Comparison of ENCODE assay signal across 9 cellular contexts in the genomic region with DNA sequence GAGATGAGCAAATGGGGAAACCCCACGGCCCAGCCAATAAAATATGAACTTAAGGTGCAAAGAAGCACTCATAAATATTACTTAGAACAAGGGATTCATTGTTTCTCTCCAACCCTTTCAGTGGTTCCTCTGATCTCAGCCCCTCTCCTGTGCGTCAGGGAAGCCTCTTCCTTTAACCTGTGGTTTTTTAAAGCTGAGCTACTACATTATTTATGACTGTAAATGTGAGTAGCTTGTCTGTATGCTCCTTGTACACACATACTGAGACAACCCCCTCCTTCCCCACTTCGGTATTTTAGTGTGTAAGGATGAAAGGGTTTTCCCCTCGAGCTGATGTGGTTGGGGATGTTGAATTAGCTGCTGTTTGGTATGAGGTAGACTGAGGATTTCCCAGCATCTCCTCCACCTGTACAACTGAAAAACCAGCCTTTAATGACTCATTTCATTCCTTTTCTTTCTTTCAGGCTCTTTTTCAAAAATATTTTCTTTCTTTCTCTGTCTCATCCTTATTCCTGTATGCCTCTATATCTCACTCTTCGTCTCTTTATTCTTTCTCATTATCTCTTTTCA. TPM values are rescaled to one million over a fixed set of nuclear protein-coding genes. Genes with fewer than 3 reads are reported as not detected.
DNase-seq lines count a peak whose midpoint lies in the region; ATAC-seq and TF ChIP-seq lines count a peak whose summit lies in the region.
"Had no signal": no experiment of that assay in that cellular context is flagged by ENCODE, and none has a peak within 500 bp of the region (broad histone marks: within the 10 kb centered on the region; RNA-seq: fewer than 3 reads in every experiment).

No MANE protein-coding gene starts in this region.

- no peaks in the 10 kb centered on the region for H3F3A ChIP-seq in smooth muscle cell (ENCODE audit: low read depth)

- no peak overlapping the region for H3K4me3 Mint-ChIP-seq in naive thymus-derived CD8-positive, alpha-beta T cell

- H3K9ac ChIP-seq in smooth muscle cell (ENCODE audit: low read depth) = peak overlapping the region; percentile 52

- no peaks in the 10 kb centered on the region for H4K20me1 ChIP-seq in smooth muscle cell (ENCODE audit: low read depth)

- intact Hi-C loops in left ventricle myocardium inferior (cut with micrococcal nuclease) (no loop called here), left ventricle myocardium superior (cut with micrococcal nuclease) (no loop called here)

- H3K27me3 ChIP-seq in left ventricle myocardium inferior (ENCODE audit: low read depth) (no peaks in the 10 kb centered on the region), SJCRH30 (no peaks in the 10 kb centered on the region), smooth muscle cell (ENCODE audit: low read depth) (no peaks in the 10 kb centered on the region)

- no peak for DNase-seq in left ventricle myocardium inferior
- DNase-seq in left ventricle myocardium superior = no peak
- peak; percentile 81 to 93 for DNase-seq in SJCRH30
- DNase-seq in smooth muscle cell (lab: John Stamatoyannopoulos, UW; ENCODE audit: unreplicated experiment) = no peak
- no peak for DNase-seq in activated CD8-positive, alpha-beta memory T cell treated with anti-CD3 and anti-CD28 coated beads, Interleukin-2, amount 50 U/mL, for 4 hours
- DNase-seq in naive thymus-derived CD8-positive, alpha-beta T cell = no peak
- DNase-seq in RPMI8226 = no peak

- no peaks in the 10 kb centered on the region for H3K9me3 ChIP-seq in left ventricle myocardium inferior (replicated peaks)
- H3K9me3 ChIP-seq in SJCRH30 (replicated peaks) = no peaks in the 10 kb centered on the region
- no peaks in the 10 kb centered on the region for H3K9me3 ChIP-seq in smooth muscle cell (replicated peaks; ENCODE audit: low read depth)

- TF ChIP-seq CTCF in left ventricle myocardium inferior (IDR thresholded peaks at IDR 0.05; ENCODE audit: borderline replicate concordance) (no peak), smooth muscle cell (IDR thresholded peaks at IDR 0.05; ENCODE audit: borderline replicate concordance, insufficient read depth, poor library complexity, severe bottlenecking) (no peak)

- peak overlapping the region; percentile 66 for H2AFZ ChIP-seq in smooth muscle cell (ENCODE audit: low read depth)

- H3K27ac Mint-ChIP-seq in naive thymus-derived CD8-positive, alpha-beta T cell = no peak overlapping the region

- peak overlapping the region; percentile 13 for H3K4me2 ChIP-seq in smooth muscle cell

- H3K4me3 ChIP-seq in left ventricle myocardium inferior (peak overlapping the region; percentile 51), SJCRH30 (peak overlapping the region; percentile 66), smooth muscle cell (peak overlapping the region; percentile 55)

- 33% methylated on average over 5 of the region's 5 CpGs for WGBS in smooth muscle cell (ENCODE audit: low lambda C conversion rate)

- no peaks in the 10 kb centered on the region for H3K36me3 Mint-ChIP-seq in naive thymus-derived CD8-positive, alpha-beta T cell

- H3K36me3 ChIP-seq in left ventricle myocardium inferior (no peaks in the 10 kb centered on the region), SJCRH30 (peaks cover 41% of the 10 kb centered on the region), smooth muscle cell (ENCODE audit: low read depth) (no peaks in the 10 kb centered on the region)

- no peak for ATAC-seq in left ventricle myocardium superior
- peak; percentile 98 for ATAC-seq in HG03039 (IDR thresholded peaks at IDR 0.05; ENCODE audit: unreplicated experiment)
- no peak for ATAC-seq in naive thymus-derived CD8-positive, alpha-beta T cell

- POLR2A ChIA-PET in naive thymus-derived CD8-positive, alpha-beta T cell (lab: Charles Lee) = no interaction called here

- peaks cover 19% of the 10 kb centered on the region for H3K79me2 ChIP-seq in smooth muscle cell (ENCODE audit: low read depth)

- H3K27ac ChIP-seq in left ventricle myocardium inferior (replicated peaks) = peak overlapping the region; percentile 13
- H3K27ac ChIP-seq in SJCRH30 = peak overlapping the region; percentile 93
- H3K27ac ChIP-seq in smooth muscle cell (ENCODE audit: low read depth) = peak overlapping the region; percentile 90

- peaks cover 0 to 14% (median 6%) of the 10 kb centered on the region in 9 donors for H3K9me3 Mint-ChIP-seq in naive thymus-derived CD8-positive, alpha-beta T cell

- H3K27me3 Mint-ChIP-seq in naive thymus-derived CD8-positive, alpha-beta T cell = no peaks in the 10 kb centered on the region

- H3K4me1 ChIP-seq in left ventricle myocardium inferior (no peaks in the 10 kb centered on the region), SJCRH30 (peaks cover 14% of the 10 kb centered on the region), smooth muscle cell (ENCODE audit: low read depth) (peaks cover 26% of the 10 kb centered on the region)

- H3K4me1 Mint-ChIP-seq in naive thymus-derived CD8-positive, alpha-beta T cell = no peaks in the 10 kb centered on the region

RNA-seq across cellular contexts. Expression of a gene that starts 6.4 kb away (rescaled TPM):
- 0.93 TPM for total RNA-seq in left ventricle myocardium inferior
- total RNA-seq in left ventricle myocardium superior = 2.8 TPM
- 61.2 and 72.3 TPM in 2 replicates for total RNA-seq in SJCRH30 (2014; rRNA removed; shearing (Covaris generic))
- 3.2 and 3.5 TPM in 2 replicates for total RNA-seq in smooth muscle cell
- polyA plus RNA-seq in smooth muscle cell = 0.07 and 3.5 TPM in 2 replicates
- total RNA-seq in naive thymus-derived CD8-positive, alpha-beta T cell = not detected
- polyA plus RNA-seq in naive thymus-derived CD8-positive, alpha-beta T cell = not detected
- total RNA-seq: mononuclear cell had no signal

Comparison
In these comparisons a context has a peak if more than half of its experiments do, and no peak if none do; other contexts are left out.
1. DNase-seq: peak in SJCRH30 (2 of 2); none in left ventricle myocardium inferior (single experiment), left ventricle myocardium superior (single experiment), smooth muscle cell (single experiment), activated CD8-positive, alpha-beta memory T cell treated with anti-CD3 and anti-CD28 coated beads, Interleukin-2, amount 50 U/mL, for 4 hours (single experiment), naive thymus-derived CD8-positive, alpha-beta T cell (0 of 10) and RPMI8226 (single experiment).
2. H3K27ac ChIP-seq: peak in every context shown above with its lines; median percentile 93 in SJCRH30; 90 in smooth muscle cell; 13 in left ventricle myocardium inferior.
3. RNA of a gene that starts 6.4 kb away (total RNA-seq): 61.2 to 72.3 TPM in SJCRH30; 3.2 to 3.5 TPM in smooth muscle cell, 2.8 TPM in left ventricle myocardium superior (single experiment), 0.93 TPM in left ventricle myocardium inferior (single experiment) and not detected in naive thymus-derived CD8-positive, alpha-beta T cell; every median in the first group is over 10 times any median in the second.
4. Peak in every context shown above with its lines, with median percentiles within 50 percentile points of each other: H3K4me3 ChIP-seq.